1 cellular context compared by ENCODE assay signal in genomic region chr6:107435798-107436197, GRCh38.
TF ChIP-seq lines count a peak whose summit lies in the region.

No MANE protein-coding gene starts in this region.

TF ChIP-seq in IMR-90, 13 proteins besides CTCF, POLR2A, EP300 and RAD21 (continued from another document):
- TF ChIP-seq RFX5 (IDR thresholded peaks at IDR 0.05; ENCODE audit: low read depth, low read length) = no peak
- TF ChIP-seq RCOR1 (IDR thresholded peaks at IDR 0.05; ENCODE audit: insufficient replicate concordance, low read length) = no peak
